ENCODE assay signal across 8 cellular contexts in genomic region chr2:88692187-88692586, GRCh38. TPM values are rescaled to one million over a fixed set of nuclear protein-coding genes. Genes with fewer than 3 reads are reported as not detected.
DNase-seq lines count a peak whose midpoint lies in the region; ATAC-seq and TF ChIP-seq lines count a peak whose summit lies in the region.

No MANE protein-coding gene starts in this region.

- H3K4me1 Mint-ChIP-seq in activated CD8-positive, alpha-beta T cell treated with anti-CD3 and anti-CD28 coated beads for 36 hours (ENCODE audit: low read depth), result peaks cover 57% of the 10 kb centered on the region
- H3K4me1 Mint-ChIP-seq in neural crest cell, result peaks cover 38% of the 10 kb centered on the region

- H3K36me3 Mint-ChIP-seq in activated CD8-positive, alpha-beta T cell treated with anti-CD3 and anti-CD28 coated beads for 36 hours (ENCODE audit: low read depth), result peaks cover 16% of the 10 kb centered on the region
- H3K36me3 Mint-ChIP-seq in neural crest cell (ENCODE audit: low read depth), result peaks cover 26% of the 10 kb centered on the region

- peaks cover 3% of the 10 kb centered on the region for H4K20me1 ChIP-seq in Loucy (ENCODE audit: insufficient read depth, low read length, poor library complexity, severe bottlenecking)
- H4K20me1 ChIP-seq in fibroblast of lung (ENCODE audit: control insufficient read depth, extremely low read depth, insufficient read depth, low read length), result no peaks in the 10 kb centered on the region

- TF ChIP-seq CTCF in GM06990 (IDR thresholded peaks at IDR 0.05; ENCODE audit: insufficient read depth, low read length, poor library complexity, severe bottlenecking) (no peak), Loucy (conservative IDR thresholded peaks at IDR 0.05; ENCODE audit: low read length) (no peak), fibroblast of lung (conservative IDR thresholded peaks at IDR 0.05 in 1 of 2, IDR thresholded peaks at IDR 0.05 in 1 of 2; ENCODE audit: low read depth in 1 of 2, low read length in 2 of 2) (no peak), neural crest cell (conservative IDR thresholded peaks at IDR 0.05) (no peak), vagina (IDR thresholded peaks at IDR 0.05) (no peak), omental fat pad (IDR thresholded peaks at IDR 0.05) (no peak)
- TF ChIP-seq CTCF in activated CD8-positive, alpha-beta T cell treated with anti-CD3 and anti-CD28 coated beads for 36 hours (IDR thresholded peaks at IDR 0.05), result no peak

- H2AFZ ChIP-seq in Loucy (ENCODE audit: low read length) (peak overlapping the region; percentile 88), fibroblast of lung (ENCODE audit: low read length) (peak overlapping the region; percentile 91)

- CTCF ChIA-PET in activated CD8-positive, alpha-beta T cell treated with anti-CD3 and anti-CD28 coated beads for 36 hours (lab: Charles Lee), result interaction anchor here (1.0 to 1.5 kb wide), 10 partner anchors 16 to 244 kb away, joined by 3 to 6 read pairs (median 4); no protein-coding TSS in a partner anchor

- no peaks in the 10 kb centered on the region for H3K9me3 ChIP-seq in Loucy (ENCODE audit: insufficient read depth, low read depth, low read length)
- H3K9me3 ChIP-seq in fibroblast of lung (ENCODE audit: control insufficient read depth, insufficient read depth, low read depth, low read length), result no peaks in the 10 kb centered on the region
- H3K9me3 ChIP-seq in vagina, result no peaks in the 10 kb centered on the region

- intact Hi-C loops in activated CD8-positive, alpha-beta T cell treated with anti-CD3 and anti-CD28 coated beads for 36 hours (cut with micrococcal nuclease), result no loop called here
- intact Hi-C loops in vagina (cut with DNase I), result no loop called here

- H3K36me3 ChIP-seq in GM06990 (ENCODE audit: control insufficient read depth, insufficient read depth, low read length) (no peaks in the 10 kb centered on the region), Loucy (ENCODE audit: insufficient read depth, low read length) (no peaks in the 10 kb centered on the region), fibroblast of lung (ENCODE audit: control insufficient read depth, insufficient read depth, low read length) (no peaks in the 10 kb centered on the region), vagina (no peaks in the 10 kb centered on the region)

- H3K27me3 Mint-ChIP-seq in activated CD8-positive, alpha-beta T cell treated with anti-CD3 and anti-CD28 coated beads for 36 hours, result no peaks in the 10 kb centered on the region
- H3K27me3 Mint-ChIP-seq in neural crest cell (ENCODE audit: low read depth), result no peaks in the 10 kb centered on the region

- no peaks in the 10 kb centered on the region for H3F3A ChIP-seq in Loucy (ENCODE audit: low read depth)

- H3K9ac ChIP-seq in Loucy (ENCODE audit: low read depth, low read length, poor library complexity, severe bottlenecking) (peak overlapping the region; percentile 85), fibroblast of lung (ENCODE audit: insufficient read depth, low read length) (peak overlapping the region; percentile 74)

- H3K4me1 ChIP-seq in Loucy (ENCODE audit: insufficient read depth, low read length, poor library complexity, severe bottlenecking), result peaks cover 54% of the 10 kb centered on the region
- peaks cover 4% of the 10 kb centered on the region for H3K4me1 ChIP-seq in fibroblast of lung (ENCODE audit: control insufficient read depth, extremely low read depth, insufficient read depth, low read length)
- peaks cover 31% of the 10 kb centered on the region for H3K4me1 ChIP-seq in vagina

- H3K27me3 ChIP-seq in GM06990 (replicated peaks; ENCODE audit: control insufficient read depth, insufficient read depth, low read length) (no peaks in the 10 kb centered on the region), Loucy (ENCODE audit: insufficient read depth, low read length, poor library complexity, severe bottlenecking) (no peaks in the 10 kb centered on the region), fibroblast of lung (ENCODE audit: control insufficient read depth, insufficient read depth, low read length) (no peaks in the 10 kb centered on the region), vagina (no peaks in the 10 kb centered on the region)

- H3K27ac Mint-ChIP-seq in activated CD8-positive, alpha-beta T cell treated with anti-CD3 and anti-CD28 coated beads for 36 hours, result peak overlapping the region; percentile 96
- no peak overlapping the region for H3K27ac Mint-ChIP-seq in neural crest cell (ENCODE audit: unreplicated experiment)

- no peaks in the 10 kb centered on the region for H3K9me3 Mint-ChIP-seq in activated CD8-positive, alpha-beta T cell treated with anti-CD3 and anti-CD28 coated beads for 36 hours
- H3K9me3 Mint-ChIP-seq in neural crest cell, result peaks cover 24% of the 10 kb centered on the region

- DNase-seq in GM06990 (ENCODE audit: extremely low read depth, insufficient read length) (no peak), fibroblast of lung (ENCODE audit: low read depth in 2 of 2) (peak; percentile 2 to 8), neural crest cell (ENCODE audit: low read depth, low spot score) (no peak), vagina (ENCODE audit: extremely low spot score in 2 of 2) (no peak), omental fat pad (ENCODE audit: low spot score) (no peak)
- DNase-seq in activated CD8-positive, alpha-beta T cell treated with anti-CD3 and anti-CD28 coated beads for 36 hours, result peak; percentile 68

- peak overlapping the region; percentile 94 for H3K4me3 Mint-ChIP-seq in activated CD8-positive, alpha-beta T cell treated with anti-CD3 and anti-CD28 coated beads for 36 hours
- H3K4me3 Mint-ChIP-seq in neural crest cell, result peak overlapping the region; percentile 95

- H3K4me2 ChIP-seq in Loucy (ENCODE audit: low read depth, low read length, poor library complexity, severe bottlenecking), result peak overlapping the region; percentile 91
- H3K4me2 ChIP-seq in fibroblast of lung (ENCODE audit: extremely low read depth, insufficient read depth, low read length), result peak overlapping the region; percentile 96

- H3K4me3 ChIP-seq in GM06990 (replicated peaks; ENCODE audit: low read depth, low read length) (peak overlapping the region; percentile 90), Loucy (ENCODE audit: low read length, poor library complexity, severe bottlenecking) (peak overlapping the region; percentile 95), fibroblast of lung (replicated peaks in 1 of 4; ENCODE audit: control extremely low read depth in 1 of 4, insufficient read depth in 1 of 4, low read depth in 3 of 4, low read length in 4 of 4) (peak overlapping the region; percentile 73 to 92 (median 84)), vagina (peak overlapping the region; percentile 66 to 97)

- TF ChIP-seq POLR2A in vagina (IDR thresholded peaks at IDR 0.05), result no peak

- H3K9me2 ChIP-seq in Loucy (replicated peaks; ENCODE audit: low read depth, low read length), result no peaks in the 10 kb centered on the region

- H3K79me2 ChIP-seq in Loucy (ENCODE audit: insufficient read depth, low read length), result peaks cover 62% of the 10 kb centered on the region
- peaks cover 17% of the 10 kb centered on the region for H3K79me2 ChIP-seq in fibroblast of lung (ENCODE audit: control insufficient read depth, insufficient read depth, low read length)

- POLR2A ChIA-PET in activated CD8-positive, alpha-beta T cell treated with anti-CD3 and anti-CD28 coated beads for 36 hours (lab: Charles Lee), result interaction anchor here (1.1 to 2.0 kb wide), 6 partner anchors 10 to 96 kb away, joined by 3 to 14 read pairs (median 4); partner anchors contain the start of gene EIF2AK3

- no peak for ATAC-seq in activated CD8-positive, alpha-beta T cell treated with anti-CD3 and anti-CD28 coated beads for 36 hours
- ATAC-seq in GM21367 (IDR thresholded peaks at IDR 0.05; ENCODE audit: unreplicated experiment) (no peak), omental fat pad (ENCODE audit: low FRiP score) (no peak)

- H3K27ac ChIP-seq in fibroblast of lung (ENCODE audit: insufficient read depth, low read length), result peak overlapping the region; percentile 71
- H3K27ac ChIP-seq in vagina, result peak overlapping the region; percentile 69

RNA-seq across cellular contexts. Expression of gene RPIA, which starts 0.7 kb away (rescaled TPM):
- 10 to 100 TPM; 79.4 to 81.0 TPM for total RNA-seq in activated CD8-positive, alpha-beta T cell treated with anti-CD3 and anti-CD28 coated beads for 36 hours
- total RNA-seq in fibroblast of lung (6.4 and 6.7 TPM in 2 replicates), neural crest cell (30.8 and 32.2 TPM in 2 replicates), vagina (10.8 TPM), omental fat pad (10 to 100 TPM in 2 of 4 donors, 1 to 10 TPM in 2; 7.9 to 20.5 (median 10.9) TPM)
- 9.4 and 9.9 TPM in 2 replicates for polyA plus RNA-seq in fibroblast of lung
- 11.1 and 12.8 TPM in 2 replicates for polyA plus RNA-seq in fibroblast of lung (2012)
- polyA minus RNA-seq in fibroblast of lung (ENCODE audit: low replicate concordance), result 3.6 and 8.9 TPM in 2 replicates

Comparison
In these comparisons a context has a peak if more than half of its experiments do, and no peak if none do; other contexts are left out.
1. DNase-seq: peak in activated CD8-positive, alpha-beta T cell treated with anti-CD3 and anti-CD28 coated beads for 36 hours (single experiment) and fibroblast of lung (2 of 2); none in GM06990 (single experiment), neural crest cell (single experiment), vagina (0 of 2) and omental fat pad (single experiment).
2. Peak in every context shown above with its lines, with median percentiles within 50 percentile points of each other: H3K4me3 ChIP-seq.